ENCODE assay signal across 8 cellular contexts in the genomic region with DNA sequence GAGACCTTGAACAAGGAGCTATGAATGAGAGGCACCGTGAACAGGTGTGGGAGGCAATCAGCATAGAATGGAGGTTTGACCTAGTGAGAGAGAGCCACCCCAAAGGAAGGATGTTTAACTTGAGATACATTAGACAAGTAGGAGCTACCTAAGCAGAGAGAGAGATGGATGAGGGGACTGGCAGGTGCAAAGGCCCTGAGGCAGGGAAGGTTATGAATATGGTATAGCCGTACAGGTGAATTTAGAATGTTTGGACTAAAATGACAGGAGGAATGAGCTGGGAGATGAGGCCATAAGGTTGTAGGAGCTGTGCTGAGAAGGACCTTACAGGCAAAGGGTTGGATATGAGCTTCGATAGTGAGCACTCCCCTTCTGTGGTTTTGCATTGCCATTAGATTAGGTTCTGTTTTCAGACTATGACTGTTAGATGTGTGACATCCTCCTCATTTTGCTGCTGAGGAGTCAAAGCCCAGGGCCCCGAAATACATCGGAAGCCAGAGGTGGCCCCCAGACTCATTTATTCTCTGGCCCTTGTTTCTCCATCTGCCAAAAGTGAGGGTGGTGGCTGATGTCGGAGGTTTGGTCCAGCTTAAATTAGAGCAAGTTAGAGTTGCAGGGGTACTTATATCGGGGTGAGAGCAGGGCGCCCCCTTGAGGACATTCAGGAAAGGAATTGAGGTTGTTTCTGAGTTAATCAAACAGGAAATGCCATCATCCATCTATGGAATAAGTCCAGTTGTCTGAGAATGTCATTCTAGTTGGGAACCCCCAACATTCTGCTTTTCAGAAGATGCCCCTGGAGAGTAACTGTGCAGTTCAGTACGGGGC. TPM values are rescaled to one million over a fixed set of nuclear protein-coding genes. Genes with fewer than 3 reads are reported as not detected.
DNase-seq lines count a peak whose midpoint lies in the region; ATAC-seq, FAIRE-seq and TF ChIP-seq lines count a peak whose summit lies in the region.

No MANE protein-coding gene starts in this region.

- H3K27ac Mint-ChIP-seq in activated naive CD8-positive, alpha-beta T cell treated with anti-CD3 and anti-CD28 coated beads for 36 hours = no peak overlapping the region

- no peaks in the 10 kb centered on the region for H3K9me3 ChIP-seq in MM.1S (replicated peaks; ENCODE audit: insufficient read depth, low read length)
- no peaks in the 10 kb centered on the region for H3K9me3 ChIP-seq in osteoblast (ENCODE audit: low read depth, low read length)
- no peaks in the 10 kb centered on the region for H3K9me3 ChIP-seq in pancreas
- no peaks in the 10 kb centered on the region for H3K9me3 ChIP-seq in tibial artery

- H4K20me1 ChIP-seq in MM.1S (ENCODE audit: insufficient read depth, low read length) (no peaks in the 10 kb centered on the region), osteoblast (ENCODE audit: insufficient read depth, low read length) (no peaks in the 10 kb centered on the region)

- TF ChIP-seq CTCF in GM10248 (IDR thresholded peaks at IDR 0.05; ENCODE audit: control extremely low read depth, extremely low read depth, low read depth, missing control alignments) (peak; percentile 33), MM.1S (IDR thresholded peaks at IDR 0.05; ENCODE audit: low read length) (peak; percentile 34), osteoblast (IDR thresholded peaks at IDR 0.05; ENCODE audit: extremely low read depth, low read depth, low read length) (peak; percentile 43), pancreas (IDR thresholded peaks at IDR 0.05) (no peak), tibial artery (IDR thresholded peaks at IDR 0.05) (peak in 1 of 2 experiments; percentile 5)

- no peaks in the 10 kb centered on the region for H3K36me3 ChIP-seq in MM.1S (replicated peaks; ENCODE audit: insufficient read depth, low read length)
- H3K36me3 ChIP-seq in osteoblast (ENCODE audit: insufficient read depth, low read length) = no peaks in the 10 kb centered on the region
- no peaks in the 10 kb centered on the region for H3K36me3 ChIP-seq in pancreas
- no peaks in the 10 kb centered on the region for H3K36me3 ChIP-seq in tibial artery

- FAIRE-seq in pancreas (lab: Jason Lieb, UNC) = no peak

- no peak overlapping the region for H3K4me2 ChIP-seq in MM.1S (ENCODE audit: low read depth, low read length)
- no peak overlapping the region for H3K4me2 ChIP-seq in osteoblast (ENCODE audit: insufficient read depth, low read length)

- no peak overlapping the region for H3K9ac ChIP-seq in MM.1S (ENCODE audit: low read length)

- no peaks in the 10 kb centered on the region for H3F3A ChIP-seq in MM.1S (ENCODE audit: insufficient read depth, low read length)

- POLR2A ChIA-PET in GM10248 (lab: Yijun Ruan, JAX) = no interaction called here

- H3K9me2 ChIP-seq in MM.1S (replicated peaks; ENCODE audit: insufficient read depth, low read length) = no peaks in the 10 kb centered on the region

- H2AFZ ChIP-seq in MM.1S (ENCODE audit: low read length) = no peak overlapping the region
- H2AFZ ChIP-seq in osteoblast (ENCODE audit: low read length) = no peak overlapping the region

- peak; percentile 48 for DNase-seq in GM10248 (ENCODE audit: extremely low spot score)
- DNase-seq in MM.1S = no peak
- peak; percentile 24 for DNase-seq in activated naive CD8-positive, alpha-beta T cell treated with anti-CD3 and anti-CD28 coated beads for 36 hours
- no peak for DNase-seq in osteoblast (ENCODE audit: insufficient read length, low spot score, missing footprints)
- DNase-seq in pancreas = no peak
- no peak for DNase-seq in tibial artery
- DNase-seq in stimulated activated naive CD4-positive, alpha-beta T cell treated with Interleukin-2 at 50 U/mL for 16 hours (lab: John Stamatoyannopoulos, UW) = no peak

- no peak overlapping the region for H3K4me3 Mint-ChIP-seq in activated naive CD8-positive, alpha-beta T cell treated with anti-CD3 and anti-CD28 coated beads for 36 hours

- H3K4me1 ChIP-seq in MM.1S (ENCODE audit: low read length) (no peaks in the 10 kb centered on the region), osteoblast (ENCODE audit: insufficient read depth, low read length) (no peaks in the 10 kb centered on the region), pancreas (no peaks in the 10 kb centered on the region), tibial artery (no peaks in the 10 kb centered on the region)

- intact Hi-C loops in pancreas (cut with DNase I) = no loop called here
- intact Hi-C loops in tibial artery (cut with DNase I; ENCODE audit: low total_unique reads) = no loop called here

- 39 to 40% methylated on average over 9 of the region's 9 CpGs for WGBS in pancreas, 2 donors

- H3K27me3 ChIP-seq in MM.1S (replicated peaks; ENCODE audit: insufficient read depth, low read length) (no peaks in the 10 kb centered on the region), osteoblast (ENCODE audit: insufficient read depth, low read length) (peaks cover 3% of the 10 kb centered on the region), pancreas (peaks cover 0 to 11% (median 2%) of the 10 kb centered on the region in 4 donors), tibial artery (no peaks in the 10 kb centered on the region)

- no peaks in the 10 kb centered on the region for H3K36me3 Mint-ChIP-seq in activated naive CD8-positive, alpha-beta T cell treated with anti-CD3 and anti-CD28 coated beads for 36 hours

- H3K9me3 Mint-ChIP-seq in activated naive CD8-positive, alpha-beta T cell treated with anti-CD3 and anti-CD28 coated beads for 36 hours = no peaks in the 10 kb centered on the region

- ATAC-seq in pancreas (no peak), GM21526 (IDR thresholded peaks at IDR 0.05; ENCODE audit: low FRiP score, unreplicated experiment) (no peak)

- peaks cover 7% of the 10 kb centered on the region for H3K27me3 Mint-ChIP-seq in activated naive CD8-positive, alpha-beta T cell treated with anti-CD3 and anti-CD28 coated beads for 36 hours

- no peak overlapping the region for H3K4me3 ChIP-seq in MM.1S (ENCODE audit: low read length)
- H3K4me3 ChIP-seq in osteoblast (ENCODE audit: insufficient read depth, low read length) = no peak overlapping the region
- H3K4me3 ChIP-seq in pancreas = no peak overlapping the region
- no peak overlapping the region for H3K4me3 ChIP-seq in tibial artery

- H3K79me2 ChIP-seq in MM.1S (ENCODE audit: low read length) (no peaks in the 10 kb centered on the region), osteoblast (ENCODE audit: insufficient read depth, low read length) (no peaks in the 10 kb centered on the region)

- CTCF ChIA-PET in GM10248 (lab: Yijun Ruan, JAX) = interaction anchor here (0.8 to 2.9 kb wide), 17 partner anchors 8 to 329 kb away, joined by 3 to 20 read pairs (median 3); partner anchors contain the start of genes ATXN3, CPSF2 and NDUFB1

- H3K27ac ChIP-seq in MM.1S (ENCODE audit: low read length) (no peak overlapping the region), osteoblast (ENCODE audit: low read depth, low read length) (no peak overlapping the region), pancreas (no peak overlapping the region), tibial artery (no peak overlapping the region)

- H3K4me1 Mint-ChIP-seq in activated naive CD8-positive, alpha-beta T cell treated with anti-CD3 and anti-CD28 coated beads for 36 hours = peaks cover 3% of the 10 kb centered on the region

RNA-seq across cellular contexts. Expression of gene SLC24A4, which starts 29.4 kb away (rescaled TPM):
- total RNA-seq in activated naive CD8-positive, alpha-beta T cell treated with anti-CD3 and anti-CD28 coated beads for 36 hours = under 1 TPM; 0.06 to 0.08 TPM
- total RNA-seq in osteoblast = under 0.01 TPM in 1 of 2 replicates, not detected in the other
- under 1 TPM; 0.04 to 0.14 (median 0.06) TPM for total RNA-seq in pancreas
- polyA plus RNA-seq in pancreas = under 1 TPM; 0.07 to 0.08 TPM

Comparison
In these comparisons a context has a peak if more than half of its experiments do, and no peak if none do; other contexts are left out.
1. DNase-seq: peak in GM10248 (single experiment) and activated naive CD8-positive, alpha-beta T cell treated with anti-CD3 and anti-CD28 coated beads for 36 hours (single experiment); none in MM.1S (single experiment), osteoblast (single experiment), pancreas (0 of 6), tibial artery (0 of 2) and stimulated activated naive CD4-positive, alpha-beta T cell treated with Interleukin-2 at 50 U/mL for 16 hours (single experiment).
2. CTCF ChIP-seq: peak in GM10248 (single experiment), MM.1S (single experiment) and osteoblast (single experiment); none in pancreas (0 of 4).